12 cellular contexts compared by ENCODE assay signal in the genomic region with DNA sequence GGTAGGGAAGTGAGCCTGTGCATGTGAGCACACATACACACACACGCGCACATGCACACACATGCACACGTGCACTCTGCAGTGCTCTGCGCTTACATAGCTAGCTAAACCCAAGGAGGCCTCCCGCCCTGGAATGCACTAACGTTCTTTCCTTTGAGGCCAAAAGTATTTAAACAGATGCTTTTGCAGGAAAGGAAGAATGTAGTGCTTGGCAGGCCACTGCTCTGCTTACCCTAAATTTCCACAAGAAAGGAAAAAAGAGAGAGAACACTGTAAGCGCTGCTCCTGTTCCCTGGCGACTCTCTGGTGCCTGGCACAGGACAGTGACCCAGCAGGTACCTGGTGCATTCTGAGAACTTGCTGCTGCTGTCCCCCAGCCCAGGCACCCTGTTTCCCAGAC. TPM values are rescaled to one million over a fixed set of nuclear protein-coding genes. Genes with fewer than 3 reads are reported as not detected.
DNase-seq lines count a peak whose midpoint lies in the region; ATAC-seq and TF ChIP-seq lines count a peak whose summit lies in the region.
"Had no signal": no experiment of that assay in that cellular context is flagged by ENCODE, and none has a peak within 500 bp of the region (broad histone marks: within the 10 kb centered on the region; RNA-seq: fewer than 3 reads in every experiment).

No MANE protein-coding gene starts in this region.

- peak overlapping the region; percentile 92 for H3K27ac Mint-ChIP-seq in HFFc6
- H3K27ac Mint-ChIP-seq in activated CD4-positive, alpha-beta T cell treated with anti-CD3 and anti-CD28 coated beads, Interleukin-2, amount 10 ng/mL, durations not matched to agents 24 days and 14 days = no peak overlapping the region
- H3K27ac Mint-ChIP-seq: activated T-helper 1 cell treated with anti-CD3 and anti-CD28 coated beads, Interleukin-12 subunit alpha, Interleukin-12 subunit beta, Interleukin-2, Interleukin-4 antibody, amounts not matched to agents 30 ng/mL and 10 ng/mL and 1 ng/mL, durations not matched to agents 14 hours and 24 hours and 36 hours; natural killer cell treated with Interleukin-12 subunit alpha and Interleukin-12 subunit beta and Interleukin-15 and Interleukin-18, amount 100 ng/mL, for 72 hours had no signal

- H3K4me1 ChIP-seq in left lung (peaks cover 10% of the 10 kb centered on the region in 2 donors), suprapubic skin (peaks cover 33% of the 10 kb centered on the region)

- TF ChIP-seq CTCF in HFFc6 (IDR thresholded peaks at IDR 0.05) = no peak
- no peak for TF ChIP-seq CTCF in left lung (IDR thresholded peaks at IDR 0.05)
- TF ChIP-seq CTCF in suprapubic skin (IDR thresholded peaks at IDR 0.05) = no peak

- TF ChIP-seq POLR2A in suprapubic skin (IDR thresholded peaks at IDR 0.05) = no peak

- ATAC-seq in left lung (peak; percentile 9), GM19328 (IDR thresholded peaks at IDR 0.05; ENCODE audit: unreplicated experiment) (no peak)
- ATAC-seq: K562 had no signal

- H3K27me3 ChIP-seq in left lung = no peaks in the 10 kb centered on the region
- no peaks in the 10 kb centered on the region for H3K27me3 ChIP-seq in suprapubic skin

- peaks cover 69% of the 10 kb centered on the region for H3K4me1 Mint-ChIP-seq in HFFc6 (ENCODE audit: low read depth)
- H3K4me1 Mint-ChIP-seq in activated CD4-positive, alpha-beta T cell treated with anti-CD3 and anti-CD28 coated beads, Interleukin-2, amount 10 ng/mL, durations not matched to agents 24 days and 14 days = peaks cover 7% of the 10 kb centered on the region

- H3K27me3 Mint-ChIP-seq in HFFc6 (ENCODE audit: insufficient read depth) = peaks cover 2% of the 10 kb centered on the region; the same call in 1 of the 2 replicates
- H3K27me3 Mint-ChIP-seq in activated CD4-positive, alpha-beta T cell treated with anti-CD3 and anti-CD28 coated beads, Interleukin-2, amount 10 ng/mL, durations not matched to agents 24 days and 14 days = peaks cover 18% of the 10 kb centered on the region

- peak overlapping the region; percentile 51; the same call in 1 of the 2 replicates for H3K4me3 Mint-ChIP-seq in HFFc6
- no peak overlapping the region for H3K4me3 Mint-ChIP-seq in activated CD4-positive, alpha-beta T cell treated with anti-CD3 and anti-CD28 coated beads, Interleukin-2, amount 10 ng/mL, durations not matched to agents 24 days and 14 days
- H3K4me3 Mint-ChIP-seq: activated T-helper 1 cell treated with anti-CD3 and anti-CD28 coated beads, Interleukin-12 subunit alpha, Interleukin-12 subunit beta, Interleukin-2, Interleukin-4 antibody, amounts not matched to agents 30 ng/mL and 10 ng/mL and 1 ng/mL, durations not matched to agents 14 hours and 24 hours and 36 hours; natural killer cell treated with Interleukin-12 subunit alpha and Interleukin-12 subunit beta and Interleukin-15 and Interleukin-18, amount 100 ng/mL, for 72 hours had no signal

- peak overlapping the region; percentile 65 for H3K27ac ChIP-seq in cingulate gyrus (ENCODE audit: low read depth, low read length)
- H3K27ac ChIP-seq in left lung = peak overlapping the region in 1 of 2 donors; percentile 19
- peak overlapping the region; percentile 19 for H3K27ac ChIP-seq in suprapubic skin

- intact Hi-C loops in left lung (cut with DNase I) = no loop called here
- intact Hi-C loops in activated CD4-positive, alpha-beta T cell treated with anti-CD3 and anti-CD28 coated beads, Interleukin-2, amount 10 ng/mL, durations not matched to agents 24 days and 14 days (cut with micrococcal nuclease) = no loop called here

- H3K9me3 ChIP-seq in left lung (no peaks in the 10 kb centered on the region), suprapubic skin (no peaks in the 10 kb centered on the region)

- H3K4me3 ChIP-seq in left lung (no peak overlapping the region), suprapubic skin (no peak overlapping the region)
- H3K4me3 ChIP-seq: K562 had no signal

- H3K9me3 Mint-ChIP-seq in HFFc6 = no peaks in the 10 kb centered on the region
- no peaks in the 10 kb centered on the region for H3K9me3 Mint-ChIP-seq in activated CD4-positive, alpha-beta T cell treated with anti-CD3 and anti-CD28 coated beads, Interleukin-2, amount 10 ng/mL, durations not matched to agents 24 days and 14 days
- H3K9me3 Mint-ChIP-seq: activated T-helper 1 cell treated with anti-CD3 and anti-CD28 coated beads, Interleukin-12 subunit alpha, Interleukin-12 subunit beta, Interleukin-2, Interleukin-4 antibody, amounts not matched to agents 30 ng/mL and 10 ng/mL and 1 ng/mL, durations not matched to agents 14 hours and 24 hours and 36 hours; natural killer cell treated with Interleukin-12 subunit alpha and Interleukin-12 subunit beta and Interleukin-15 and Interleukin-18, amount 100 ng/mL, for 72 hours had no signal

- DNase-seq in HFFc6 (peak; percentile 59), left lung (peak in 1 of 2 donors; percentile 22), suprapubic skin (ENCODE audit: low spot score in 2 of 2) (no peak), NCI-H526 (lab: John Stamatoyannopoulos, UW) (no peak)
- DNase-seq in stimulated activated CD8-positive, alpha-beta memory T cell treated with anti-CD3 and anti-CD28 coated beads, Interleukin-4, amount 100 ng/mL, for 48 hours = no peak
- DNase-seq in activated CD4-positive, alpha-beta T cell treated with anti-CD3 and anti-CD28 coated beads, Interleukin-2, amount 10 ng/mL, durations not matched to agents 24 days and 14 days = no peak
- DNase-seq: DMS79 had no signal

- peaks cover 50% of the 10 kb centered on the region for H3K36me3 Mint-ChIP-seq in HFFc6 (ENCODE audit: low read depth)
- H3K36me3 Mint-ChIP-seq in activated CD4-positive, alpha-beta T cell treated with anti-CD3 and anti-CD28 coated beads, Interleukin-2, amount 10 ng/mL, durations not matched to agents 24 days and 14 days (ENCODE audit: low read depth) = no peaks in the 10 kb centered on the region
- H3K36me3 Mint-ChIP-seq: natural killer cell treated with Interleukin-12 subunit alpha and Interleukin-12 subunit beta and Interleukin-15 and Interleukin-18, amount 100 ng/mL, for 72 hours had no signal

- TF ChIP-seq EP300 in suprapubic skin (IDR thresholded peaks at IDR 0.05) = no peak

- WGBS in suprapubic skin = 61% methylated on average over 8 of the region's 8 CpGs

- H3K36me3 ChIP-seq in left lung = peaks cover 0 to 31% of the 10 kb centered on the region in 2 donors
- peaks cover 9% of the 10 kb centered on the region for H3K36me3 ChIP-seq in suprapubic skin

RNA-seq across cellular contexts. Expression of gene MRPS23, which starts 31.3 kb away (rescaled TPM):
- 10 to 100 TPM; 47.0 to 62.5 (median 56.4) TPM for total RNA-seq in HFFc6 (2021; fragmentation: NEBNext Ultra II Directional; extraction: Animal tissue kit (Norgen Biotek cat#: 25700))
- total RNA-seq in left lung (10 to 100 TPM; 39.2 to 39.8 TPM), suprapubic skin (10 to 100 TPM in 3 of 4 donors, 1 to 10 TPM in 1; 7.4 to 15.2 (median 12.5) TPM)
- 83.3 and 84.8 TPM in 2 replicates for total RNA-seq in activated CD4-positive, alpha-beta T cell treated with anti-CD3 and anti-CD28 coated beads, Interleukin-2, amount 10 ng/mL, durations not matched to agents 24 days and 14 days
